In genomic region chr13:52652170-52652979, GRCh38 we compare ENCODE assay signal across 1 cellular context.
A peak's percentile ranks its signal among the peaks of the same experiment; 100 is the strongest.
TF ChIP-seq lines count a peak whose summit lies in the region.

Gene SUGT1, plus strand, starts transcription at chr13:52652836. Its CDS starts 85 bp downstream, at chr13:52652921.

TF ChIP-seq in HepG2, 621 proteins besides CTCF, POLR2A, EP300 and RAD21 (continued from another document and continues in another):
- peak; percentile 91 for TF ChIP-seq IKZF5 (CRISPR knock-in tag; IDR thresholded peaks at IDR 0.05)
- peak; percentile 72; the same call in 1 of the 2 replicates for TF ChIP-seq POLR2AphosphoS2 (IDR thresholded peaks at IDR 0.05; ENCODE audit: low read depth, low read length)
- TF ChIP-seq ATF5 (CRISPR knock-in tag; IDR thresholded peaks at IDR 0.05; ENCODE audit: low read depth): peak; percentile 69; the same call in 1 of the 2 replicates
- peak; percentile 82; the same call in 1 of the 2 replicates for TF ChIP-seq ZNF430 (CRISPR knock-in tag; IDR thresholded peaks at IDR 0.05)
- TF ChIP-seq ZHX2 (IDR thresholded peaks at IDR 0.05; ENCODE audit: low read depth): peak; percentile 91
- peak; percentile 86; the same call in 1 of the 2 replicates for TF ChIP-seq ZHX2 (CRISPR knock-in tag; IDR thresholded peaks at IDR 0.05; ENCODE audit: borderline replicate concordance)
- TF ChIP-seq ZNF770 (CRISPR knock-in tag; IDR thresholded peaks at IDR 0.05): 0 out of 2 replicates have a peak, but pooled peaks have one; percentile 16
- 0 out of 2 replicates have a peak, but pooled peaks have one; percentile 12 for TF ChIP-seq RXRA (CRISPR knock-in tag; IDR thresholded peaks at IDR 0.05)
- peak; percentile 92 for TF ChIP-seq THAP11 (CRISPR knock-in tag; IDR thresholded peaks at IDR 0.05)
- TF ChIP-seq NFYC (CRISPR knock-in tag; IDR thresholded peaks at IDR 0.05): 0 out of 2 replicates have a peak, but pooled peaks have one; percentile 20
- no peak for TF ChIP-seq PLRG1 (conservative IDR thresholded peaks at IDR 0.05)
- TF ChIP-seq ISL2 (CRISPR knock-in tag; IDR thresholded peaks at IDR 0.05): peak; percentile 14
- no peak for TF ChIP-seq ZBTB49 (CRISPR knock-in tag; IDR thresholded peaks at IDR 0.05; ENCODE audit: borderline replicate concordance)
- TF ChIP-seq BCL3 (CRISPR knock-in tag; IDR thresholded peaks at IDR 0.05): 0 out of 2 replicates have a peak, but pooled peaks have one; percentile 9
- TF ChIP-seq MNT (IDR thresholded peaks at IDR 0.05): peak; percentile 28; the same call in 1 of the 2 replicates
- peak; percentile 91 for TF ChIP-seq GATAD1 (CRISPR knock-in tag; IDR thresholded peaks at IDR 0.05)
- no peak for TF ChIP-seq ZMAT5 (CRISPR knock-in tag; IDR thresholded peaks at IDR 0.05; ENCODE audit: borderline replicate concordance, low read depth)
- no peak for TF ChIP-seq MLLT10 (CRISPR knock-in tag; IDR thresholded peaks at IDR 0.05)
- no peak for TF ChIP-seq ZNF333 (CRISPR knock-in tag; IDR thresholded peaks at IDR 0.05; ENCODE audit: borderline replicate concordance)
- TF ChIP-seq HNF1A (IDR thresholded peaks at IDR 0.05; ENCODE audit: low read depth): 0 out of 2 replicates have a peak, but pooled peaks have one; percentile 21
- TF ChIP-seq HNF1A (CRISPR knock-in tag; IDR thresholded peaks at IDR 0.05; ENCODE audit: borderline replicate concordance): peak; percentile 41; the same call in 1 of the 2 replicates
- no peak; the same call in 1 of the 2 replicates for TF ChIP-seq SIX4 (CRISPR knock-in tag; IDR thresholded peaks at IDR 0.05)
- no peak; the same call in 1 of the 2 replicates for TF ChIP-seq SMC3 (IDR thresholded peaks at IDR 0.05; ENCODE audit: low read length)
